ENCODE assay signal across 22 cellular contexts in genomic region chr12:124967016-124967739, GRCh38. TPM values are rescaled to one million over a fixed set of nuclear protein-coding genes. Genes with fewer than 3 reads are reported as not detected.
A peak's percentile ranks its signal among the peaks of the same experiment; 100 is the strongest.
DNase-seq lines count a peak whose midpoint lies in the region; ATAC-seq, FAIRE-seq and TF ChIP-seq lines count a peak whose summit lies in the region.
"Had no signal": no experiment of that assay in that cellular context is flagged by ENCODE, and none has a peak within 500 bp of the region (broad histone marks: within the 10 kb centered on the region; RNA-seq: fewer than 3 reads in every experiment).

No MANE protein-coding gene starts in this region.

- 93% methylated on average over 9 of the region's 22 CpGs; no CpG with 5 or more reads in 1 of the 2 donors for WGBS in gastroesophageal sphincter (ENCODE audit: low coverage in 1 of 2), 2 donors

- no peak for TF ChIP-seq POLR2A in gastroesophageal sphincter (IDR thresholded peaks at IDR 0.05)

- no peak overlapping the region for H3K4me3 ChIP-seq in osteoblast (ENCODE audit: insufficient read depth, low read length)
- no peak overlapping the region for H3K4me3 ChIP-seq in gastroesophageal sphincter
- H3K4me3 ChIP-seq: A549, GM23248, HAP-1, PC-9 had no signal

- H3K27ac ChIP-seq in osteoblast (ENCODE audit: low read depth, low read length) (no peak overlapping the region), gastroesophageal sphincter (no peak overlapping the region)
- H3K27ac ChIP-seq: A549, GM23248, HL-60, PC-9, RWPE1 had no signal

- no peaks in the 10 kb centered on the region for H3K4me1 ChIP-seq in osteoblast (ENCODE audit: insufficient read depth, low read length)
- H3K4me1 ChIP-seq in gastroesophageal sphincter, result no peaks in the 10 kb centered on the region
- H3K4me1 ChIP-seq: A549, HAP-1 had no signal

- H3K36me3 Mint-ChIP-seq in activated naive CD8-positive, alpha-beta T cell treated with anti-CD3 and anti-CD28 coated beads, Interleukin-2, amount 10 ng/mL, durations not matched to agents 7 days and 5 days, result peaks cover 15% of the 10 kb centered on the region
- H3K36me3 Mint-ChIP-seq in activated naive CD8-positive, alpha-beta T cell treated with anti-CD3 and anti-CD28 coated beads, Interleukin-2, amount 50 U/mL, for 24 hours (ENCODE audit: low read depth), result peaks cover 23% of the 10 kb centered on the region

- H4K20me1 ChIP-seq in osteoblast (ENCODE audit: insufficient read depth, low read length), result no peaks in the 10 kb centered on the region

- TF ChIP-seq CTCF in osteoblast (IDR thresholded peaks at IDR 0.05; ENCODE audit: extremely low read depth, low read depth, low read length) (no peak), gastroesophageal sphincter (IDR thresholded peaks at IDR 0.05) (no peak)

- no peak for FAIRE-seq in HTR-8/SVneo (lab: Jason Lieb, UNC)
- FAIRE-seq: A549, GM12891 had no signal

- H3K36me3 ChIP-seq in osteoblast (ENCODE audit: insufficient read depth, low read length) (peaks cover 32% of the 10 kb centered on the region), gastroesophageal sphincter (peaks cover 0 to 100% of the 10 kb centered on the region in 2 donors)

- H3K9me3 Mint-ChIP-seq in activated naive CD8-positive, alpha-beta T cell treated with anti-CD3 and anti-CD28 coated beads, Interleukin-2, amount 10 ng/mL, durations not matched to agents 7 days and 5 days, result no peaks in the 10 kb centered on the region
- no peaks in the 10 kb centered on the region for H3K9me3 Mint-ChIP-seq in activated naive CD8-positive, alpha-beta T cell treated with anti-CD3 and anti-CD28 coated beads, Interleukin-2, amount 50 U/mL, for 24 hours
- H3K9me3 Mint-ChIP-seq: CD4-positive, CD25-positive, alpha-beta regulatory T cell had no signal

- H3K4me1 Mint-ChIP-seq in activated naive CD8-positive, alpha-beta T cell treated with anti-CD3 and anti-CD28 coated beads, Interleukin-2, amount 10 ng/mL, durations not matched to agents 7 days and 5 days, result no peaks in the 10 kb centered on the region
- H3K4me1 Mint-ChIP-seq in activated naive CD8-positive, alpha-beta T cell treated with anti-CD3 and anti-CD28 coated beads, Interleukin-2, amount 50 U/mL, for 24 hours, result no peaks in the 10 kb centered on the region
- H3K4me1 Mint-ChIP-seq: CD4-positive, CD25-positive, alpha-beta regulatory T cell had no signal

- no peaks in the 10 kb centered on the region for H3K27me3 Mint-ChIP-seq in activated naive CD8-positive, alpha-beta T cell treated with anti-CD3 and anti-CD28 coated beads, Interleukin-2, amount 10 ng/mL, durations not matched to agents 7 days and 5 days
- H3K27me3 Mint-ChIP-seq in activated naive CD8-positive, alpha-beta T cell treated with anti-CD3 and anti-CD28 coated beads, Interleukin-2, amount 50 U/mL, for 24 hours, result no peaks in the 10 kb centered on the region
- H3K27me3 Mint-ChIP-seq: CD4-positive, CD25-positive, alpha-beta regulatory T cell had no signal

- no peak overlapping the region for H2AFZ ChIP-seq in osteoblast (ENCODE audit: low read length)
- H2AFZ ChIP-seq: GM23248, PC-9 had no signal

- H3K79me2 ChIP-seq in osteoblast (ENCODE audit: insufficient read depth, low read length), result no peaks in the 10 kb centered on the region

- H3K9me3 ChIP-seq in osteoblast (ENCODE audit: low read depth, low read length), result no peaks in the 10 kb centered on the region
- no peaks in the 10 kb centered on the region for H3K9me3 ChIP-seq in gastroesophageal sphincter
- H3K9me3 ChIP-seq: A549, HAP-1 had no signal

- peak overlapping the region; percentile 38 for H3K27ac Mint-ChIP-seq in activated naive CD8-positive, alpha-beta T cell treated with anti-CD3 and anti-CD28 coated beads, Interleukin-2, amount 10 ng/mL, durations not matched to agents 7 days and 5 days
- no peak overlapping the region for H3K27ac Mint-ChIP-seq in activated naive CD8-positive, alpha-beta T cell treated with anti-CD3 and anti-CD28 coated beads, Interleukin-2, amount 50 U/mL, for 24 hours
- H3K27ac Mint-ChIP-seq: CD4-positive, CD25-positive, alpha-beta regulatory T cell had no signal

- POLR2A ChIA-PET in activated naive CD8-positive, alpha-beta T cell treated with anti-CD3 and anti-CD28 coated beads, Interleukin-2, amount 10 ng/mL, durations not matched to agents 7 days and 5 days (lab: Charles Lee), result no interaction called here

- H3K4me3 Mint-ChIP-seq in activated naive CD8-positive, alpha-beta T cell treated with anti-CD3 and anti-CD28 coated beads, Interleukin-2, amount 10 ng/mL, durations not matched to agents 7 days and 5 days, result no peak overlapping the region
- no peak overlapping the region for H3K4me3 Mint-ChIP-seq in activated naive CD8-positive, alpha-beta T cell treated with anti-CD3 and anti-CD28 coated beads, Interleukin-2, amount 50 U/mL, for 24 hours
- H3K4me3 Mint-ChIP-seq: CD4-positive, CD25-positive, alpha-beta regulatory T cell had no signal

- no peak for ATAC-seq in activated naive CD8-positive, alpha-beta T cell treated with anti-CD3 and anti-CD28 coated beads, Interleukin-2, amount 10 ng/mL, durations not matched to agents 7 days and 5 days (ENCODE audit: low read depth)
- no peak for ATAC-seq in activated naive CD8-positive, alpha-beta T cell treated with anti-CD3 and anti-CD28 coated beads, Interleukin-2, amount 50 U/mL, for 24 hours
- ATAC-seq in gastroesophageal sphincter, result no peak
- ATAC-seq in GM18873 (IDR thresholded peaks at IDR 0.05; ENCODE audit: low FRiP score, unreplicated experiment), result no peak
- ATAC-seq: A549, SK-N-SH treated with all-trans-retinoic acid at 6 μM for 48 hours had no signal

- no peak for DNase-seq in activated naive CD8-positive, alpha-beta T cell treated with anti-CD3 and anti-CD28 coated beads, Interleukin-2, amount 10 ng/mL, durations not matched to agents 7 days and 5 days
- DNase-seq in activated naive CD8-positive, alpha-beta T cell treated with anti-CD3 and anti-CD28 coated beads, Interleukin-2, amount 50 U/mL, for 24 hours, result no peak
- DNase-seq in NCI-H2029 (lab: John Stamatoyannopoulos, UW) (peak; percentile 44), SHP77 (lab: John Stamatoyannopoulos, UW) (peak; percentile 29 to 34), osteoblast (ENCODE audit: insufficient read length, low spot score, missing footprints) (peak; percentile 56), HTR-8/SVneo (ENCODE audit: insufficient read length, low spot score) (no peak)
- DNase-seq: CD4-positive, CD25-positive, alpha-beta regulatory T cell; DMS79; GM23248; KBM-7; NCI-H1105; NCI-H146; NCI-H345; PC-9 had no signal

- H3K4me2 ChIP-seq in osteoblast (ENCODE audit: insufficient read depth, low read length), result no peak overlapping the region
- H3K4me2 ChIP-seq: A549, PC-9 had no signal

- TF ChIP-seq EP300 in gastroesophageal sphincter (IDR thresholded peaks at IDR 0.05), result no peak

- no peaks in the 10 kb centered on the region for H3K27me3 ChIP-seq in osteoblast (ENCODE audit: insufficient read depth, low read length)
- no peaks in the 10 kb centered on the region for H3K27me3 ChIP-seq in gastroesophageal sphincter

RNA-seq across cellular contexts. Expression of gene DHX37, which starts 21.8 kb away (rescaled TPM):
- 10 to 100 TPM; 29.7 to 30.2 TPM for total RNA-seq in activated naive CD8-positive, alpha-beta T cell treated with anti-CD3 and anti-CD28 coated beads, Interleukin-2, amount 10 ng/mL, durations not matched to agents 7 days and 5 days
- total RNA-seq in osteoblast (14.1 and 16.6 TPM in 2 replicates), gastroesophageal sphincter (10 to 100 TPM in 2 of 4 donors, 1 to 10 TPM in 2; 8.4 to 14.6 (median 12.2) TPM)

RNA-seq across cellular contexts. Expression of gene BRI3BP, which starts 26.3 kb away (rescaled TPM):
- total RNA-seq in activated naive CD8-positive, alpha-beta T cell treated with anti-CD3 and anti-CD28 coated beads, Interleukin-2, amount 10 ng/mL, durations not matched to agents 7 days and 5 days, result 10 to 100 TPM; 17.1 to 17.2 TPM
- total RNA-seq in osteoblast, result 2.1 and 2.2 TPM in 2 replicates
- total RNA-seq in gastroesophageal sphincter, result 1 to 10 TPM; 1.9 to 3.1 (median 2.5) TPM

RNA-seq across cellular contexts. Expression of gene UBC, which starts 52.7 kb away (rescaled TPM):
- 1,000 to 10,000 TPM; 1,024 to 1,046 TPM for total RNA-seq in activated naive CD8-positive, alpha-beta T cell treated with anti-CD3 and anti-CD28 coated beads, Interleukin-2, amount 10 ng/mL, durations not matched to agents 7 days and 5 days
- 1,904 and 1,975 TPM in 2 replicates for total RNA-seq in osteoblast
- 1,000 to 10,000 TPM; 1,376 to 1,776 (median 1,632) TPM for total RNA-seq in gastroesophageal sphincter

Comparison
In these comparisons a context has a peak if more than half of its experiments do, and no peak if none do; other contexts are left out.
1. DNase-seq: peak in NCI-H2029 (single experiment), SHP77 (2 of 2) and osteoblast (single experiment); none in activated naive CD8-positive, alpha-beta T cell treated with anti-CD3 and anti-CD28 coated beads, Interleukin-2, amount 10 ng/mL, durations not matched to agents 7 days and 5 days (single experiment), activated naive CD8-positive, alpha-beta T cell treated with anti-CD3 and anti-CD28 coated beads, Interleukin-2, amount 50 U/mL, for 24 hours (single experiment) and HTR-8/SVneo (single experiment).